8 cellular contexts compared by ENCODE assay signal in genomic region chr1:55021965-55022546, GRCh38. TPM values are rescaled to one million over a fixed set of nuclear protein-coding genes. Genes with fewer than 3 reads are reported as not detected.
DNase-seq lines count a peak whose midpoint lies in the region; ATAC-seq, FAIRE-seq and TF ChIP-seq lines count a peak whose summit lies in the region.

No MANE protein-coding gene starts in this region.

- WGBS in thyroid gland, 2 donors, result 43 to 44% methylated on average over 14 to 15 of the region's 15 CpGs

- H3K9me3 ChIP-seq in thyroid gland, result no peaks in the 10 kb centered on the region

- H3K36me3 ChIP-seq in thyroid gland, result no peaks in the 10 kb centered on the region

- DNase-seq in COR-L47 (lab: John Stamatoyannopoulos, UW), result peak; percentile 89
- DNase-seq in LoVo (ENCODE audit: low spot score), result peak; percentile 84
- DNase-seq in RPMI7951 (ENCODE audit: low read depth), result peak; percentile 83
- DNase-seq in activated effector memory CD4-positive, alpha-beta T cell treated with Interleukin-2 at 50 U/mL for 16 hours, result peak; percentile 28
- peak; percentile 35 to 79 for DNase-seq in frontal cortex (ENCODE audit: low spot score in 2 of 2)
- DNase-seq in omental fat pad (ENCODE audit: low spot score), result peak; percentile 76
- DNase-seq in thyroid gland, result peak; percentile 80 to 84

- FAIRE-seq in frontal cortex (lab: Jason Lieb, UNC), result no peak

- intact Hi-C loops in thyroid gland (cut with DNase I), result no loop called here

- no peak overlapping the region for H3K27ac ChIP-seq in thyroid gland

- ATAC-seq in GM21619 (IDR thresholded peaks at IDR 0.05; ENCODE audit: unreplicated experiment) (peak; percentile 89), omental fat pad (ENCODE audit: low FRiP score) (peak; percentile 99)

- H3K4me1 ChIP-seq in thyroid gland, result no peaks in the 10 kb centered on the region

- TF ChIP-seq CTCF in omental fat pad (IDR thresholded peaks at IDR 0.05), result peak in 1 of 3 donors; percentile 49
- peak in 5 of 6 experiments; percentile 66 to 88 (median 78) for TF ChIP-seq CTCF in thyroid gland (IDR thresholded peaks at IDR 0.05)

- TF ChIP-seq POLR2A in thyroid gland (IDR thresholded peaks at IDR 0.05), result no peak

- H3K27me3 ChIP-seq in thyroid gland, result no peaks in the 10 kb centered on the region

- no peak overlapping the region for H3K4me3 ChIP-seq in thyroid gland (replicated peaks in 1 of 3)

RNA-seq across cellular contexts. Expression of gene PCSK9, which starts 17.3 kb away (rescaled TPM):
- under 0.01 TPM in 1 of 2 replicates, not detected in the other for total RNA-seq in RPMI7951 (2014; rRNA removed; shearing (Covaris generic))
- 4.1 TPM for total RNA-seq in frontal cortex
- total RNA-seq in omental fat pad, result under 1 TPM; 0.56 to 0.95 (median 0.80) TPM
- not detected for total RNA-seq in thyroid gland

RNA-seq across cellular contexts. Expression of gene BSND, which starts 23.3 kb away (rescaled TPM):
- not detected in 2 replicates for total RNA-seq in RPMI7951 (2014; rRNA removed; shearing (Covaris generic))
- total RNA-seq in frontal cortex (not detected), omental fat pad (not detected), thyroid gland (not detected)

RNA-seq across cellular contexts. Expression of gene TMEM61, which starts 41.6 kb away (rescaled TPM):
- not detected in 2 replicates for total RNA-seq in RPMI7951 (2014; rRNA removed; shearing (Covaris generic))
- total RNA-seq in frontal cortex (not detected), omental fat pad (not detected), thyroid gland (under 1 TPM in 1 of 4 donors, not detected in 3; 0.45 TPM)

Comparison
In these comparisons a context has a peak if more than half of its experiments do, and no peak if none do; other contexts are left out.
1. DNase-seq: peak in every context shown above with its lines; median percentile 89 in COR-L47; 84 in LoVo; 83 in RPMI7951; 82 in thyroid gland; 76 in omental fat pad; 57 in frontal cortex; 28 in activated effector memory CD4-positive, alpha-beta T cell treated with Interleukin-2 at 50 U/mL for 16 hours.